Comparison of ENCODE assay signal across 8 cellular contexts in the genomic region with DNA sequence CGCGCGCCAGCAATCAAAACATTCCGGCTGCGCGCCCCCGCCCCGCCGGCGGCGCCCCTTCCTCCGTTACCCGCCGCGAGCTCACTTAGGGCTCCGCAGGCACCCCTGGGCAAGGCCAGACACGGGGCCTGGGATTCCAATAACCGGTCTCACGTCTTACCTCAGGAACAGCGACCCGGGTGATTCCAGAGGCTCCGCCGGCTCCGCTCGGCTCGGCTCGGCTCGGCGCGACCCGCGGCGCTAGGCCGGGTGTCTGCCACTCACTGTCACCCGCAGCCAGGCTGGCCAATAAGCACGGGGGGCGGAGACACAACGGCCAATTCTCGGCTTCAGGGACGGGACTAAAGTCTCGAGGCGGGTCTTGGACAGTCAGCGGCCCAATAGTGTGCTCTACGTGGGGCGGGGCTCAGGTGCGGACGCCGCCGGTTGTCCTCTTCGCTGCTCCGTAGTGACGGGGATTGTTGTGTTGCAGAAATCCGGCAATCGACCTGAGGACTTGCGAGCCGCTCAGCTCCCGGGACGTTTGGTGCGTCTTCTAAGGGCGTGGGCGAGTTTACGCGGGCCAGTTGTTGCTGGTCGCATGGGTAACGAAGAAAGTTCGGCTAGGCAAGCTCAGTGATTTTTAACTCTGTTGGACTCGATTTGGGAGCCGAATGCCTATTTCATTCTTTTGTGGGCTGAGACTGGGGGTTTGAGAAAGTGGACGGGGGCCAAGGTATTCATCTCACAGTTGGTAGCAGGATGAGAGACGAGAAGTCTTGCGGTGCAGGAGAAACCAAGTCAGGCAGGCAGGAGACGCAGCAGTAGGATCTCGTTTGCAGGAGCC. TPM values are rescaled to one million over a fixed set of nuclear protein-coding genes. Genes with fewer than 3 reads are reported as not detected.
DNase-seq lines count a peak whose midpoint lies in the region; ATAC-seq and TF ChIP-seq lines count a peak whose summit lies in the region.

A gene with protein sequence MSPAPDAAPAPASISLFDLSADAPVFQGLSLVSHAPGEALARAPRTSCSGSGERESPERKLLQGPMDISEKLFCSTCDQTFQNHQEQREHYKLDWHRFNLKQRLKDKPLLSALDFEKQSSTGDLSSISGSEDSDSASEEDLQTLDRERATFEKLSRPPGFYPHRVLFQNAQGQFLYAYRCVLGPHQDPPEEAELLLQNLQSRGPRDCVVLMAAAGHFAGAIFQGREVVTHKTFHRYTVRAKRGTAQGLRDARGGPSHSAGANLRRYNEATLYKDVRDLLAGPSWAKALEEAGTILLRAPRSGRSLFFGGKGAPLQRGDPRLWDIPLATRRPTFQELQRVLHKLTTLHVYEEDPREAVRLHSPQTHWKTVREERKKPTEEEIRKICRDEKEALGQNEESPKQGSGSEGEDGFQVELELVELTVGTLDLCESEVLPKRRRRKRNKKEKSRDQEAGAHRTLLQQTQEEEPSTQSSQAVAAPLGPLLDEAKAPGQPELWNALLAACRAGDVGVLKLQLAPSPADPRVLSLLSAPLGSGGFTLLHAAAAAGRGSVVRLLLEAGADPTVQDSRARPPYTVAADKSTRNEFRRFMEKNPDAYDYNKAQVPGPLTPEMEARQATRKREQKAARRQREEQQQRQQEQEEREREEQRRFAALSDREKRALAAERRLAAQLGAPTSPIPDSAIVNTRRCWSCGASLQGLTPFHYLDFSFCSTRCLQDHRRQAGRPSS (plus strand): TSS at position 432 of the 826 bp plus-strand sequence. CDS start 452 bp downstream, outside the sequence.
A gene with protein sequence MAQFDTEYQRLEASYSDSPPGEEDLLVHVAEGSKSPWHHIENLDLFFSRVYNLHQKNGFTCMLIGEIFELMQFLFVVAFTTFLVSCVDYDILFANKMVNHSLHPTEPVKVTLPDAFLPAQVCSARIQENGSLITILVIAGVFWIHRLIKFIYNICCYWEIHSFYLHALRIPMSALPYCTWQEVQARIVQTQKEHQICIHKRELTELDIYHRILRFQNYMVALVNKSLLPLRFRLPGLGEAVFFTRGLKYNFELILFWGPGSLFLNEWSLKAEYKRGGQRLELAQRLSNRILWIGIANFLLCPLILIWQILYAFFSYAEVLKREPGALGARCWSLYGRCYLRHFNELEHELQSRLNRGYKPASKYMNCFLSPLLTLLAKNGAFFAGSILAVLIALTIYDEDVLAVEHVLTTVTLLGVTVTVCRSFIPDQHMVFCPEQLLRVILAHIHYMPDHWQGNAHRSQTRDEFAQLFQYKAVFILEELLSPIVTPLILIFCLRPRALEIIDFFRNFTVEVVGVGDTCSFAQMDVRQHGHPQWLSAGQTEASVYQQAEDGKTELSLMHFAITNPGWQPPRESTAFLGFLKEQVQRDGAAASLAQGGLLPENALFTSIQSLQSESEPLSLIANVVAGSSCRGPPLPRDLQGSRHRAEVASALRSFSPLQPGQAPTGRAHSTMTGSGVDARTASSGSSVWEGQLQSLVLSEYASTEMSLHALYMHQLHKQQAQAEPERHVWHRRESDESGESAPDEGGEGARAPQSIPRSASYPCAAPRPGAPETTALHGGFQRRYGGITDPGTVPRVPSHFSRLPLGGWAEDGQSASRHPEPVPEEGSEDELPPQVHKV (minus strand): TSS at position 262 of the 826 bp plus-strand sequence. CDS start 1,612 bp downstream, outside the sequence.

- H3K9me3 ChIP-seq in colonic mucosa = no peaks in the 10 kb centered on the region

- ATAC-seq in GM19324 (IDR thresholded peaks at IDR 0.05; ENCODE audit: low FRiP score, unreplicated experiment) = peak; percentile 98
- ATAC-seq in HG03469 (IDR thresholded peaks at IDR 0.05; ENCODE audit: unreplicated experiment) = peak; percentile 93

- peaks cover 68% of the 10 kb centered on the region for H3K36me3 Mint-ChIP-seq in activated CD4-positive, alpha-beta T cell treated with anti-CD3 and anti-CD28 coated beads, Interleukin-2, amount 10 ng/mL, durations not matched to agents 24 days and 14 days (ENCODE audit: low read depth)

- H3K36me3 ChIP-seq in BJ (ENCODE audit: control insufficient read depth, insufficient read depth, low read length) (peaks cover 34% of the 10 kb centered on the region), colonic mucosa (peaks cover 17% of the 10 kb centered on the region)

- H3K4me3 Mint-ChIP-seq in activated CD4-positive, alpha-beta T cell treated with anti-CD3 and anti-CD28 coated beads, Interleukin-2, amount 10 ng/mL, durations not matched to agents 24 days and 14 days = peak within 1 kb of the TSS; percentile 92

- CTCF ChIA-PET in BJ (lab: Yijun Ruan, JAX) = interaction anchor here (0.7 to 4.9 kb wide), 9 partner anchors 10 to 70 kb away, joined by 3 to 29 read pairs (median 5); partner anchors contain the start of genes GLB1L, STK16 and TUBA4B

- peak; percentile 97 for DNase-seq in BJ (ENCODE audit: low read depth)
- DNase-seq in NCI-H526 treated with DMSO at 0.1 percent for 48 hours (lab: John Stamatoyannopoulos, UW) = peak; percentile 98
- peak; percentile 100 for DNase-seq in activated CD4-positive, alpha-beta T cell treated with anti-CD3 and anti-CD28 coated beads, Interleukin-2, amount 10 ng/mL, durations not matched to agents 24 days and 14 days
- DNase-seq in colonic mucosa = peak; percentile 99
- DNase-seq in stimulated activated CD4-positive, alpha-beta T cell treated with anti-CD3 and anti-CD28 coated beads, Interleukin-1b, Interleukin-23, amount 100 ng/mL, for 4 hours (ENCODE audit: low read depth in 2 of 2) = peak; percentile 92 to 95

- H3K4me1 ChIP-seq in colonic mucosa = peaks cover 7% of the 10 kb centered on the region

- POLR2A ChIA-PET in BJ (lab: Charles Lee) = interaction anchor here (0.5 to 1.2 kb wide), 5 partner anchors 12 to 725 kb away, joined by 3 to 5 read pairs (median 4); partner anchors contain the start of genes GLB1L and STK16

- H3K9me3 Mint-ChIP-seq in activated CD4-positive, alpha-beta T cell treated with anti-CD3 and anti-CD28 coated beads, Interleukin-2, amount 10 ng/mL, durations not matched to agents 24 days and 14 days = no peaks in the 10 kb centered on the region

- no peaks in the 10 kb centered on the region for H3K27me3 ChIP-seq in BJ (ENCODE audit: control insufficient read depth, insufficient read depth, low read length)
- H3K27me3 ChIP-seq in colonic mucosa = no peaks in the 10 kb centered on the region
- H3K27me3 ChIP-seq in layer of hippocampus (ENCODE audit: control insufficient read depth, insufficient read depth, low read length) = no peaks in the 10 kb centered on the region

- intact Hi-C loops in activated CD4-positive, alpha-beta T cell treated with anti-CD3 and anti-CD28 coated beads, Interleukin-2, amount 10 ng/mL, durations not matched to agents 24 days and 14 days (cut with micrococcal nuclease) = loop anchor here (1.0 kb wide), 9 partner anchors 11 to 158 kb away; partner anchors contain the start of genes ABCB6, DNAJB2, DNPEP and GLB1L
- intact Hi-C loops in colonic mucosa (cut with DNase I) = loop anchor here (10.0 kb wide), 1 partner anchor 65 kb away; no protein-coding TSS in a partner anchor

- peaks cover 44% of the 10 kb centered on the region for H3K4me1 Mint-ChIP-seq in activated CD4-positive, alpha-beta T cell treated with anti-CD3 and anti-CD28 coated beads, Interleukin-2, amount 10 ng/mL, durations not matched to agents 24 days and 14 days

- peak within 1 kb of the TSS; percentile 98 for H3K27ac Mint-ChIP-seq in activated CD4-positive, alpha-beta T cell treated with anti-CD3 and anti-CD28 coated beads, Interleukin-2, amount 10 ng/mL, durations not matched to agents 24 days and 14 days

- TF ChIP-seq CTCF in BJ (IDR thresholded peaks at IDR 0.05; ENCODE audit: insufficient read depth, low read depth, low read length) (no peak), colonic mucosa (IDR thresholded peaks at IDR 0.05) (no peak)

- H3K4me3 ChIP-seq in BJ (ENCODE audit: low read depth, low read length) = peak within 1 kb of the TSS; percentile 64
- H3K4me3 ChIP-seq in colonic mucosa = peak within 1 kb of the TSS; percentile 63

- peak within 1 kb of the TSS; percentile 88 for H3K27ac ChIP-seq in colonic mucosa
- H3K27ac ChIP-seq in layer of hippocampus (ENCODE audit: low read depth, low read length) = peak within 1 kb of the TSS; percentile 98

- no peaks in the 10 kb centered on the region for H3K27me3 Mint-ChIP-seq in activated CD4-positive, alpha-beta T cell treated with anti-CD3 and anti-CD28 coated beads, Interleukin-2, amount 10 ng/mL, durations not matched to agents 24 days and 14 days

- peak within 1 kb of the TSS; percentile 94 to 97 for H3K9ac ChIP-seq in colonic mucosa (ENCODE audit: low read depth in 2 of 2, low read length in 2 of 2)

RNA-seq across cellular contexts. Expression of the first gene that starts in this region (rescaled TPM):
- 30.0 and 37.7 TPM in 2 replicates for polyA plus RNA-seq in BJ (2011; rRNA removed)
- polyA minus RNA-seq in BJ (2011; rRNA and poly(A)+ RNA removed) = 13.7 and 19.5 TPM in 2 replicates
- 144 and 149 TPM in 2 replicates for total RNA-seq in activated CD4-positive, alpha-beta T cell treated with anti-CD3 and anti-CD28 coated beads, Interleukin-2, amount 10 ng/mL, durations not matched to agents 24 days and 14 days
- 10 to 100 TPM; 56.7 to 67.1 TPM for total RNA-seq in colonic mucosa

RNA-seq across cellular contexts. Expression of the second gene that starts in this region (rescaled TPM):
- polyA plus RNA-seq in BJ (2011; rRNA removed) = 105 and 132 TPM in 2 replicates
- 88.2 and 124 TPM in 2 replicates for polyA minus RNA-seq in BJ (2011; rRNA and poly(A)+ RNA removed)
- total RNA-seq in activated CD4-positive, alpha-beta T cell treated with anti-CD3 and anti-CD28 coated beads, Interleukin-2, amount 10 ng/mL, durations not matched to agents 24 days and 14 days = 61.6 and 67.2 TPM in 2 replicates
- total RNA-seq in colonic mucosa = 10 to 100 TPM; 56.4 to 63.8 TPM

Comparison
In these comparisons a context has a peak if more than half of its experiments do, and no peak if none do; other contexts are left out.
1. Peak in every context shown above with its lines: DNase-seq, ATAC-seq, H3K4me3 ChIP-seq and H3K27ac ChIP-seq.